8 cellular contexts compared by ENCODE assay signal in the genomic region with DNA sequence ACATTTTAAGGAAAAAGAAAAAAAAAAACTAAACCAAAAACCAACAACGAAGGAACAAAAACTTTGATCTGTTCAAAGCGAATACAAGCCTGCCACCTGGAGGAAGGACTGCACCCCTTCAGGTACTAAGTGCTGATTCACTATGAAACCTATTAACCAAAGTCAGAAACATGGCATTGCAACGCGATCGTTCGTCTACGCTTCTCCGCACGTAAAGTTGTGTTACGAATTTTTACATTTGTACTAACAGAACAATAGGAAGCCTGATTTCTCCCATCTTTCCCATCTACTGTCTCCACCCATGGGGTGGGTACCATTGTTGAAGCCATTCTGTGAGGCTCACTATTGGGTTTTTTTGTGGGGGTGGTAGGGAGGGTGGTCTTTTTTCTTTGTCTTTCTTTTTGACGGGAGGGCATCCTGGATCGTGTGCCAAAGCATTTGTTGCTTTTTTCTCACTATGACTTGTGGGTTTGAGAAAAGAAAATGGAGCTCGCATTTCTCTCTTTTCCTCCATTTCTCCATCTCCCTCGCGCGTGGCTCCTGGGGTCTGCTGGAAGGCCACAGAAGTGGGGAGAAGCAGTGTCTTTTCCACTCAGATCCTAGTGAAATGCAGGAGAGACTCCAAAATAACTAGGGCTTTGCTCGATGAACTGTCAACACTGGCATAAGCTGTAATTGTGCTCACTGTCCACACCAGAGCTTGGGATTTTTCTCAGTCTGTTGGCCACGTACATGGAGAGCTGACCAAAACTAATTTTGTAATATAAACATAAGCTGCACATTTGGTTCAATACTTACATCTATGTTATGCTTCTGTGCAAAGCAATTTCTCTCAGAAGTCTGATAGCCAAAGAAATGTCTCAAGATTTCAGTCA.
A peak's percentile ranks its signal among the peaks of the same experiment; 100 is the strongest.
DNase-seq lines count a peak whose midpoint lies in the region; ATAC-seq and TF ChIP-seq lines count a peak whose summit lies in the region.

No MANE protein-coding gene starts in this region.

- TF ChIP-seq CTCF in prostate gland (IDR thresholded peaks at IDR 0.05) = peak; percentile 12 to 79 (median 66)

- peaks cover 3% of the 10 kb centered on the region for H3K4me1 Mint-ChIP-seq in activated T-cell treated with anti-CD3 and anti-CD28 coated beads, Interleukin-2, amount 50 U/mL, for 4 hours (ENCODE audit: low read depth)

- H3K27me3 ChIP-seq in prostate gland (replicated peaks; ENCODE audit: insufficient read depth) = no peaks in the 10 kb centered on the region

- no peak overlapping the region for H3K4me3 ChIP-seq in prostate gland

- H3K27ac ChIP-seq in prostate gland = no peak overlapping the region

- peak; percentile 85 for ATAC-seq in GM18858 (IDR thresholded peaks at IDR 0.05; ENCODE audit: unreplicated experiment)
- peak; percentile 78 for ATAC-seq in HG03060 (IDR thresholded peaks at IDR 0.05; ENCODE audit: low read depth, unreplicated experiment)
- peak; percentile 76 to 81 for ATAC-seq in activated T-cell treated with anti-CD3 and anti-CD28 coated beads, Interleukin-2, amount 50 U/mL, for 4 hours

- WGBS in prostate gland = 33% methylated on average over 18 of the region's 18 CpGs

- H3K36me3 ChIP-seq in prostate gland = no peaks in the 10 kb centered on the region

- H3K9me3 ChIP-seq in prostate gland = no peaks in the 10 kb centered on the region

- H3K27me3 Mint-ChIP-seq in activated T-cell treated with anti-CD3 and anti-CD28 coated beads, Interleukin-2, amount 50 U/mL, for 4 hours (ENCODE audit: low read depth) = peaks cover 23% of the 10 kb centered on the region

- DNase-seq in COR-L47 (lab: John Stamatoyannopoulos, UW) (peak; percentile 55), NCI-H345 treated with DMSO at 0.1 percent for 48 hours (lab: John Stamatoyannopoulos, UW; ENCODE audit: unreplicated experiment) (peak; percentile 49), globus pallidus (ENCODE audit: low spot score) (peak; percentile 12), prostate gland (ENCODE audit: low spot score) (peak; percentile 29), NCI-H1048 (lab: John Stamatoyannopoulos, UW) (no peak)
- DNase-seq in activated T-cell treated with anti-CD3 and anti-CD28 coated beads, Interleukin-2, amount 50 U/mL, for 4 hours = peak; percentile 7

- intact Hi-C loops in prostate gland (cut with DNase I) = loop anchor here (2.0 kb wide), 1 partner anchor 530 kb away; no protein-coding TSS in a partner anchor

- H3K36me3 Mint-ChIP-seq in activated T-cell treated with anti-CD3 and anti-CD28 coated beads, Interleukin-2, amount 50 U/mL, for 4 hours (ENCODE audit: insufficient read depth) = no peaks in the 10 kb centered on the region

- H3K4me1 ChIP-seq in prostate gland (replicated peaks) = no peaks in the 10 kb centered on the region

- no peaks in the 10 kb centered on the region for H3K9me3 Mint-ChIP-seq in activated T-cell treated with anti-CD3 and anti-CD28 coated beads, Interleukin-2, amount 50 U/mL, for 4 hours

- H3K4me3 Mint-ChIP-seq in activated T-cell treated with anti-CD3 and anti-CD28 coated beads, Interleukin-2, amount 50 U/mL, for 4 hours = no peak overlapping the region

- TF ChIP-seq POLR2A in prostate gland (IDR thresholded peaks at IDR 0.05) = no peak
